Comparison of ENCODE assay signal across 2 cellular contexts in genomic region chr11:128069665-128070064, GRCh38.
TF ChIP-seq lines count a peak whose summit lies in the region.

No MANE protein-coding gene starts in this region.

TF ChIP-seq in endothelial cell of umbilical vein, 7 proteins besides CTCF, POLR2A, EP300 and RAD21 (continued from another document):
- TF ChIP-seq GATA2 (IDR thresholded peaks at IDR 0.05; ENCODE audit: insufficient read depth, insufficient read length, low read depth, low read length) = no peak
- no peak for TF ChIP-seq POLR2AphosphoS5 (IDR thresholded peaks at IDR 0.05; ENCODE audit: insufficient read depth, low read depth, low read length)
- TF ChIP-seq JUN (IDR thresholded peaks at IDR 0.05; ENCODE audit: borderline replicate concordance, insufficient read depth, insufficient read length, low read depth) = no peak
- TF ChIP-seq FOS (IDR thresholded peaks at IDR 0.05; ENCODE audit: borderline replicate concordance, insufficient read depth, low read length) = no peak
- no peak for TF ChIP-seq MAX (IDR thresholded peaks at IDR 0.05; ENCODE audit: insufficient read depth, insufficient read length)
- no peak for TF ChIP-seq MYC (IDR thresholded peaks at IDR 0.05; ENCODE audit: low read depth, low read length)
TF ChIP-seq in endothelial cell of umbilical vein: peak in this region for 0.

TF ChIP-seq in HepG2, 621 proteins besides CTCF, POLR2A, EP300 and RAD21 (continued from another document):
- TF ChIP-seq ZSCAN5A (CRISPR knock-in tag; IDR thresholded peaks at IDR 0.05; ENCODE audit: borderline replicate concordance) (no peak), ZNF207 (IDR thresholded peaks at IDR 0.05; ENCODE audit: borderline replicate concordance) (no peak), HNRNPUL1 (IDR thresholded peaks at IDR 0.05; ENCODE audit: low read depth, low read length) (no peak), SRSF9 (IDR thresholded peaks at IDR 0.05; ENCODE audit: borderline replicate concordance, insufficient read depth, low read depth, low read length, poor library complexity, severe bottlenecking) (no peak), SP4 (CRISPR knock-in tag; IDR thresholded peaks at IDR 0.05) (no peak), MAFG (CRISPR knock-in tag; IDR thresholded peaks at IDR 0.05) (no peak), TFDP2 (CRISPR knock-in tag; IDR thresholded peaks at IDR 0.05) (no peak), ZNF367 (CRISPR knock-in tag; IDR thresholded peaks at IDR 0.05; ENCODE audit: borderline replicate concordance) (no peak), AHR (CRISPR knock-in tag; IDR thresholded peaks at IDR 0.05) (no peak), BCLAF1 (IDR thresholded peaks at IDR 0.05) (no peak), ZNF629 (CRISPR knock-in tag; conservative IDR thresholded peaks at IDR 0.05) (no peak), ZFAT (CRISPR knock-in tag; conservative IDR thresholded peaks at IDR 0.05) (no peak), ZBTB46 (CRISPR knock-in tag; IDR thresholded peaks at IDR 0.05; ENCODE audit: borderline replicate concordance) (no peak), FOSL2 (CRISPR knock-in tag; IDR thresholded peaks at IDR 0.05) (no peak), PPARG (CRISPR knock-in tag; conservative IDR thresholded peaks at IDR 0.05) (no peak)
